3 cellular contexts compared by ENCODE assay signal in genomic region chr19:7868326-7868670, GRCh38.
A peak's percentile ranks its signal among the peaks of the same experiment; 100 is the strongest.
TF ChIP-seq lines count a peak whose summit lies in the region.

No MANE protein-coding gene starts in this region.

TF ChIP-seq in A549, 52 proteins besides CTCF, POLR2A, EP300 and RAD21:
- peak; percentile 45; the same call in 1 of the 2 replicates for TF ChIP-seq E2F6 (IDR thresholded peaks at IDR 0.05; ENCODE audit: borderline replicate concordance, low read depth)
- TF ChIP-seq FOXS1 (CRISPR knock-in tag; IDR thresholded peaks at IDR 0.05), result no peak
- peak; percentile 53; the same call in 1 of the 2 replicates for TF ChIP-seq MAX (IDR thresholded peaks at IDR 0.05)

TF ChIP-seq in HCT116, 20 proteins besides CTCF, POLR2A, EP300 and RAD21:
- TF ChIP-seq MAX (IDR thresholded peaks at IDR 0.05) (peak; percentile 90; the same call in 1 of the 2 replicates), SIN3A (IDR thresholded peaks at IDR 0.05; ENCODE audit: low read depth) (no peak)

TF ChIP-seq in GM12891, 5 proteins besides CTCF, POLR2A, EP300 and RAD21:
- TF ChIP-seq POU2F2 (IDR thresholded peaks at IDR 0.05; ENCODE audit: low read depth, low read length) (no peak), PAX5 (IDR thresholded peaks at IDR 0.05; ENCODE audit: insufficient read depth, low read length, severe bottlenecking) (no peak), SPI1 (IDR thresholded peaks at IDR 0.05; ENCODE audit: low read depth, low read length) (no peak), POLR2AphosphoS5 (IDR thresholded peaks at IDR 0.05; ENCODE audit: low read depth, low read length) (no peak)
